ENCODE assay signal across 1 cellular context in genomic region chr3:184154909-184155643, GRCh38.
TF ChIP-seq lines count a peak whose summit lies in the region.

Gene DVL3, plus strand, starts transcription at chr3:184155377. Its CDS starts 259 bp downstream, at chr3:184155636.

TF ChIP-seq in K562, 482 proteins besides CTCF, POLR2A, EP300 and RAD21 (continued from another document and continues in another):
- TF ChIP-seq RBM34 (IDR thresholded peaks at IDR 0.05; ENCODE audit: borderline replicate concordance, insufficient read depth, low read length) (no peak), SMAD3 (CRISPR knock-in tag; conservative IDR thresholded peaks at IDR 0.05) (no peak), HNRNPUL1 (IDR thresholded peaks at IDR 0.05; ENCODE audit: low read length) (no peak), COPS2 (conservative IDR thresholded peaks at IDR 0.05) (no peak), PHF8 (IDR thresholded peaks at IDR 0.05; ENCODE audit: borderline replicate concordance, low read length) (peak; percentile 62; the same call in 1 of the 2 replicates), STAT5A (IDR thresholded peaks at IDR 0.05; ENCODE audit: borderline replicate concordance, low read length) (no peak), SUPT5H (IDR thresholded peaks at IDR 0.05) (0 out of 2 replicates have a peak, but pooled peaks have one; percentile 22), CHAMP1 (IDR thresholded peaks at IDR 0.05) (no peak), KLF1 (tag; IDR thresholded peaks at IDR 0.05) (no peak), SMAD1 (IDR thresholded peaks at IDR 0.05; ENCODE audit: low read depth, low read length, partially characterized antibody) (no peak), GTF3C2 (IDR thresholded peaks at IDR 0.05; ENCODE audit: borderline replicate concordance, extremely low read depth, insufficient read length) (no peak), FOXJ2 (tag; IDR thresholded peaks at IDR 0.05) (no peak), TRIM25 (IDR thresholded peaks at IDR 0.05; ENCODE audit: borderline replicate concordance) (no peak), FIP1L1 (IDR thresholded peaks at IDR 0.05; ENCODE audit: low read depth, low read length, poor library complexity, severe bottlenecking) (no peak), BMI1 (IDR thresholded peaks at IDR 0.05; ENCODE audit: low read length) (no peak), ZNF354B (CRISPR knock-in tag; IDR thresholded peaks at IDR 0.05) (no peak), POLR2AphosphoS5 (IDR thresholded peaks at IDR 0.05; ENCODE audit: control insufficient read depth, insufficient read depth, low read depth, low read length) (peak; percentile 48; the same call in 1 of the 2 replicates), ZNF143 (CRISPR knock-in tag; IDR thresholded peaks at IDR 0.05) (no peak), MYC (IDR thresholded peaks at IDR 0.05; ENCODE audit: low read depth, low read length) (no peak), MYC (CRISPR knock-in tag; IDR thresholded peaks at IDR 0.05; ENCODE audit: borderline replicate concordance, low read depth) (0 out of 2 replicates have a peak, but pooled peaks have one; percentile 16), MAX (CRISPR knock-in tag; IDR thresholded peaks at IDR 0.05) (no peak; the same call in 1 of the 2 replicates), KDM5B (IDR thresholded peaks at IDR 0.05; ENCODE audit: insufficient replicate concordance, low read depth, low read length) (peak; percentile 67), BCL6 (CRISPR knock-in tag; IDR thresholded peaks at IDR 0.05) (no peak), ZNF398 (CRISPR knock-in tag; IDR thresholded peaks at IDR 0.05) (no peak), ZEB2 (IDR thresholded peaks at IDR 0.05) (no peak), MCM7 (IDR thresholded peaks at IDR 0.05) (no peak), ATF2 (CRISPR knock-in tag; IDR thresholded peaks at IDR 0.05) (no peak), JUNB (CRISPR knock-in tag; conservative IDR thresholded peaks at IDR 0.05) (no peak), NFYB (IDR thresholded peaks at IDR 0.05; ENCODE audit: extremely low read depth, insufficient read length) (no peak), MAFF (IDR thresholded peaks at IDR 0.05; ENCODE audit: low read length) (no peak), FOSL1 (tag; conservative IDR thresholded peaks at IDR 0.05) (no peak), ZBED1 (IDR thresholded peaks at IDR 0.05) (no peak), EWSR1 (IDR thresholded peaks at IDR 0.05; ENCODE audit: borderline replicate concordance, low read depth, partially characterized antibody) (no peak), ZBTB5 (IDR thresholded peaks at IDR 0.05) (peak; percentile 85), ZNF586 (CRISPR knock-in tag; conservative IDR thresholded peaks at IDR 0.05) (no peak), RCOR1 (IDR thresholded peaks at IDR 0.05; ENCODE audit: borderline replicate concordance in 1 of 2, low read depth in 2 of 2, low read length in 2 of 2) (no peak), THAP7 (CRISPR knock-in tag; IDR thresholded peaks at IDR 0.05) (no peak), GATAD2A (IDR thresholded peaks at IDR 0.05) (no peak), ZNF395 (CRISPR knock-in tag; IDR thresholded peaks at IDR 0.05) (no peak), ZNF696 (CRISPR knock-in tag; conservative IDR thresholded peaks at IDR 0.05) (no peak), MNT (conservative IDR thresholded peaks at IDR 0.05) (0 out of 4 replicates have a peak, but pooled peaks of 1 of the 2 experiments have one; percentile 20), HDAC2 (IDR thresholded peaks at IDR 0.05) (0 out of 2 replicates have a peak, but pooled peaks have one; percentile 59), MTF1 (CRISPR knock-in tag; IDR thresholded peaks at IDR 0.05; ENCODE audit: borderline replicate concordance) (no peak), NKRF (IDR thresholded peaks at IDR 0.05; ENCODE audit: borderline replicate concordance) (no peak), ZNF124 (CRISPR knock-in tag; IDR thresholded peaks at IDR 0.05) (no peak), NFXL1 (CRISPR knock-in tag; IDR thresholded peaks at IDR 0.05) (no peak), ATF7 (IDR thresholded peaks at IDR 0.05) (peak; percentile 62; the same call in 1 of the 2 replicates), ZNF239 (CRISPR knock-in tag; IDR thresholded peaks at IDR 0.05) (no peak)
